1 cellular context compared by ENCODE assay signal in the genomic region with DNA sequence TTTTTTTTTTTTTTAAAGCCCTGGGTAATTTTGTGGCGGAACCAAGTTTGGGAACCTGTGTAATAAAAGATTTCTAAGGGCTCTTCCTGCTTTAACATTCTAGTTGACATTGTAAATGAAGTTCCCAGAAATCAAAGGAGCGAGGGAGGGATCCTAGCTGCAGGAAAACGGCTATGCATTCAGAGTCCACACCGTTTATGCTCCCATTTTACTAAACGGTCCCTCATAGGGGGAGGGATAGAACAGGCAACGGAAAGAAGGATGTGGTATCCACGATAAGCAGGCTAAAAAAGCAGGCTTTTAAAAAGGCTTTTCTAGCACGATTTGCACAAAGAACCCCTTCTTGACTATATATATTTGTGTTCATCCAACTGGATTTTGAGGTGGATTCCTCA.
TF ChIP-seq lines count a peak whose summit lies in the region.

No MANE protein-coding gene starts in this region.

TF ChIP-seq in GM12878, 131 proteins besides CTCF, POLR2A, EP300 and RAD21:
- TF ChIP-seq FOS (IDR thresholded peaks at IDR 0.05; ENCODE audit: borderline replicate concordance, extremely low read depth, insufficient read length) (no peak), TBL1XR1 (IDR thresholded peaks at IDR 0.05; ENCODE audit: low read depth, low read length) (no peak), PAX8 (IDR thresholded peaks at IDR 0.05) (no peak), CEBPB (IDR thresholded peaks at IDR 0.05; ENCODE audit: borderline replicate concordance in 1 of 2, low read depth in 2 of 2, low read length in 2 of 2) (no peak), SIN3A (IDR thresholded peaks at IDR 0.05; ENCODE audit: low read depth, low read length) (no peak), WRNIP1 (IDR thresholded peaks at IDR 0.05; ENCODE audit: borderline replicate concordance, low read depth, low read length) (no peak), BMI1 (IDR thresholded peaks at IDR 0.05; ENCODE audit: borderline replicate concordance) (no peak), CBFB (IDR thresholded peaks at IDR 0.05; ENCODE audit: low read depth) (no peak), ZNF24 (IDR thresholded peaks at IDR 0.05) (no peak), SUPT20H (IDR thresholded peaks at IDR 0.05; ENCODE audit: borderline replicate concordance, control insufficient read depth, low read depth, low read length) (no peak), ZNF274 (IDR thresholded peaks at IDR 0.05; ENCODE audit: insufficient read depth, insufficient read length) (no peak)
- TF ChIP-seq, protein P1, sequence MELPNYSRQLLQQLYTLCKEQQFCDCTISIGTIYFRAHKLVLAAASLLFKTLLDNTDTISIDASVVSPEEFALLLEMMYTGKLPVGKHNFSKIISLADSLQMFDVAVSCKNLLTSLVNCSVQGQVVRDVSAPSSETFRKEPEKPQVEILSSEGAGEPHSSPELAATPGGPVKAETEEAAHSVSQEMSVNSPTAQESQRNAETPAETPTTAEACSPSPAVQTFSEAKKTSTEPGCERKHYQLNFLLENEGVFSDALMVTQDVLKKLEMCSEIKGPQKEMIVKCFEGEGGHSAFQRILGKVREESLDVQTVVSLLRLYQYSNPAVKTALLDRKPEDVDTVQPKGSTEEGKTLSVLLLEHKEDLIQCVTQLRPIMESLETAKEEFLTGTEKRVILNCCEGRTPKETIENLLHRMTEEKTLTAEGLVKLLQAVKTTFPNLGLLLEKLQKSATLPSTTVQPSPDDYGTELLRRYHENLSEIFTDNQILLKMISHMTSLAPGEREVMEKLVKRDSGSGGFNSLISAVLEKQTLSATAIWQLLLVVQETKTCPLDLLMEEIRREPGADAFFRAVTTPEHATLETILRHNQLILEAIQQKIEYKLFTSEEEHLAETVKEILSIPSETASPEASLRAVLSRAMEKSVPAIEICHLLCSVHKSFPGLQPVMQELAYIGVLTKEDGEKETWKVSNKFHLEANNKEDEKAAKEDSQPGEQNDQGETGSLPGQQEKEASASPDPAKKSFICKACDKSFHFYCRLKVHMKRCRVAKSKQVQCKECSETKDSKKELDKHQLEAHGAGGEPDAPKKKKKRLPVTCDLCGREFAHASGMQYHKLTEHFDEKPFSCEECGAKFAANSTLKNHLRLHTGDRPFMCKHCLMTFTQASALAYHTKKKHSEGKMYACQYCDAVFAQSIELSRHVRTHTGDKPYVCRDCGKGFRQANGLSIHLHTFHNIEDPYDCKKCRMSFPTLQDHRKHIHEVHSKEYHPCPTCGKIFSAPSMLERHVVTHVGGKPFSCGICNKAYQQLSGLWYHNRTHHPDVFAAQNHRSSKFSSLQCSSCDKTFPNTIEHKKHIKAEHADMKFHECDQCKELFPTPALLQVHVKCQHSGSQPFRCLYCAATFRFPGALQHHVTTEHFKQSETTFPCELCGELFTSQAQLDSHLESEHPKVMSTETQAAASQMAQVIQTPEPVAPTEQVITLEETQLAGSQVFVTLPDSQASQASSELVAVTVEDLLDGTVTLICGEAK (IDR thresholded peaks at IDR 0.05; ENCODE audit: borderline replicate concordance): no peak
- TF ChIP-seq, protein P2, sequence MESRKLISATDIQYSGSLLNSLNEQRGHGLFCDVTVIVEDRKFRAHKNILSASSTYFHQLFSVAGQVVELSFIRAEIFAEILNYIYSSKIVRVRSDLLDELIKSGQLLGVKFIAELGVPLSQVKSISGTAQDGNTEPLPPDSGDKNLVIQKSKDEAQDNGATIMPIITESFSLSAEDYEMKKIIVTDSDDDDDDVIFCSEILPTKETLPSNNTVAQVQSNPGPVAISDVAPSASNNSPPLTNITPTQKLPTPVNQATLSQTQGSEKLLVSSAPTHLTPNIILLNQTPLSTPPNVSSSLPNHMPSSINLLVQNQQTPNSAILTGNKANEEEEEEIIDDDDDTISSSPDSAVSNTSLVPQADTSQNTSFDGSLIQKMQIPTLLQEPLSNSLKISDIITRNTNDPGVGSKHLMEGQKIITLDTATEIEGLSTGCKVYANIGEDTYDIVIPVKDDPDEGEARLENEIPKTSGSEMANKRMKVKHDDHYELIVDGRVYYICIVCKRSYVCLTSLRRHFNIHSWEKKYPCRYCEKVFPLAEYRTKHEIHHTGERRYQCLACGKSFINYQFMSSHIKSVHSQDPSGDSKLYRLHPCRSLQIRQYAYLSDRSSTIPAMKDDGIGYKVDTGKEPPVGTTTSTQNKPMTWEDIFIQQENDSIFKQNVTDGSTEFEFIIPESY (IDR thresholded peaks at IDR 0.05): no peak
- TF ChIP-seq, protein P3, sequence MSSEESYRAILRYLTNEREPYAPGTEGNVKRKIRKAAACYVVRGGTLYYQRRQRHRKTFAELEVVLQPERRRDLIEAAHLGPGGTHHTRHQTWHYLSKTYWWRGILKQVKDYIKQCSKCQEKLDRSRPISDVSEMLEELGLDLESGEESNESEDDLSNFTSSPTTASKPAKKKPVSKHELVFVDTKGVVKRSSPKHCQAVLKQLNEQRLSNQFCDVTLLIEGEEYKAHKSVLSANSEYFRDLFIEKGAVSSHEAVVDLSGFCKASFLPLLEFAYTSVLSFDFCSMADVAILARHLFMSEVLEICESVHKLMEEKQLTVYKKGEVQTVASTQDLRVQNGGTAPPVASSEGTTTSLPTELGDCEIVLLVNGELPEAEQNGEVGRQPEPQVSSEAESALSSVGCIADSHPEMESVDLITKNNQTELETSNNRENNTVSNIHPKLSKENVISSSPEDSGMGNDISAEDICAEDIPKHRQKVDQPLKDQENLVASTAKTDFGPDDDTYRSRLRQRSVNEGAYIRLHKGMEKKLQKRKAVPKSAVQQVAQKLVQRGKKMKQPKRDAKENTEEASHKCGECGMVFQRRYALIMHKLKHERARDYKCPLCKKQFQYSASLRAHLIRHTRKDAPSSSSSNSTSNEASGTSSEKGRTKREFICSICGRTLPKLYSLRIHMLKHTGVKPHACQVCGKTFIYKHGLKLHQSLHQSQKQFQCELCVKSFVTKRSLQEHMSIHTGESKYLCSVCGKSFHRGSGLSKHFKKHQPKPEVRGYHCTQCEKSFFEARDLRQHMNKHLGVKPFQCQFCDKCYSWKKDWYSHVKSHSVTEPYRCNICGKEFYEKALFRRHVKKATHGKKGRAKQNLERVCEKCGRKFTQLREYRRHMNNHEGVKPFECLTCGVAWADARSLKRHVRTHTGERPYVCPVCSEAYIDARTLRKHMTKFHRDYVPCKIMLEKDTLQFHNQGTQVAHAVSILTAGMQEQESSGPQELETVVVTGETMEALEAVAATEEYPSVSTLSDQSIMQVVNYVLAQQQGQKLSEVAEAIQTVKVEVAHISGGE (CRISPR knock-in tag; IDR thresholded peaks at IDR 0.05): no peak
- TF ChIP-seq, protein P4, sequence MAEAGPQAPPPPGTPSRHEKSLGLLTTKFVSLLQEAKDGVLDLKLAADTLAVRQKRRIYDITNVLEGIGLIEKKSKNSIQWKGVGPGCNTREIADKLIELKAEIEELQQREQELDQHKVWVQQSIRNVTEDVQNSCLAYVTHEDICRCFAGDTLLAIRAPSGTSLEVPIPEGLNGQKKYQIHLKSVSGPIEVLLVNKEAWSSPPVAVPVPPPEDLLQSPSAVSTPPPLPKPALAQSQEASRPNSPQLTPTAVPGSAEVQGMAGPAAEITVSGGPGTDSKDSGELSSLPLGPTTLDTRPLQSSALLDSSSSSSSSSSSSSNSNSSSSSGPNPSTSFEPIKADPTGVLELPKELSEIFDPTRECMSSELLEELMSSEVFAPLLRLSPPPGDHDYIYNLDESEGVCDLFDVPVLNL (IDR thresholded peaks at IDR 0.05; ENCODE audit: low read depth, low read length): no peak
- TF ChIP-seq, protein P5, sequence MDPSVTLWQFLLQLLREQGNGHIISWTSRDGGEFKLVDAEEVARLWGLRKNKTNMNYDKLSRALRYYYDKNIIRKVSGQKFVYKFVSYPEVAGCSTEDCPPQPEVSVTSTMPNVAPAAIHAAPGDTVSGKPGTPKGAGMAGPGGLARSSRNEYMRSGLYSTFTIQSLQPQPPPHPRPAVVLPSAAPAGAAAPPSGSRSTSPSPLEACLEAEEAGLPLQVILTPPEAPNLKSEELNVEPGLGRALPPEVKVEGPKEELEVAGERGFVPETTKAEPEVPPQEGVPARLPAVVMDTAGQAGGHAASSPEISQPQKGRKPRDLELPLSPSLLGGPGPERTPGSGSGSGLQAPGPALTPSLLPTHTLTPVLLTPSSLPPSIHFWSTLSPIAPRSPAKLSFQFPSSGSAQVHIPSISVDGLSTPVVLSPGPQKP (IDR thresholded peaks at IDR 0.05; ENCODE audit: low read depth, low read length): no peak
- TF ChIP-seq, protein P6, sequence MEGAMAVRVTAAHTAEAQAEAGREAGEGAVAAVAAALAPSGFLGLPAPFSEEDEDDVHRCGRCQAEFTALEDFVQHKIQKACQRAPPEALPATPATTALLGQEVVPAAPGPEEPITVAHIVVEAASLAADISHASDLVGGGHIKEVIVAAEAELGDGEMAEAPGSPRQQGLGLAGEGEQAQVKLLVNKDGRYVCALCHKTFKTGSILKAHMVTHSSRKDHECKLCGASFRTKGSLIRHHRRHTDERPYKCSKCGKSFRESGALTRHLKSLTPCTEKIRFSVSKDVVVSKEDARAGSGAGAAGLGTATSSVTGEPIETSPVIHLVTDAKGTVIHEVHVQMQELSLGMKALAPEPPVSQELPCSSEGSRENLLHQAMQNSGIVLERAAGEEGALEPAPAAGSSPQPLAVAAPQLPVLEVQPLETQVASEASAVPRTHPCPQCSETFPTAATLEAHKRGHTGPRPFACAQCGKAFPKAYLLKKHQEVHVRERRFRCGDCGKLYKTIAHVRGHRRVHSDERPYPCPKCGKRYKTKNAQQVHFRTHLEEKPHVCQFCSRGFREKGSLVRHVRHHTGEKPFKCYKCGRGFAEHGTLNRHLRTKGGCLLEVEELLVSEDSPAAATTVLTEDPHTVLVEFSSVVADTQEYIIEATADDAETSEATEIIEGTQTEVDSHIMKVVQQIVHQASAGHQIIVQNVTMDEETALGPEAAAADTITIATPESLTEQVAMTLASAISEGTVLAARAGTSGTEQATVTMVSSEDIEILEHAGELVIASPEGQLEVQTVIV (IDR thresholded peaks at IDR 0.05; ENCODE audit: borderline replicate concordance, partially characterized antibody): no peak
- TF ChIP-seq, protein P7, sequence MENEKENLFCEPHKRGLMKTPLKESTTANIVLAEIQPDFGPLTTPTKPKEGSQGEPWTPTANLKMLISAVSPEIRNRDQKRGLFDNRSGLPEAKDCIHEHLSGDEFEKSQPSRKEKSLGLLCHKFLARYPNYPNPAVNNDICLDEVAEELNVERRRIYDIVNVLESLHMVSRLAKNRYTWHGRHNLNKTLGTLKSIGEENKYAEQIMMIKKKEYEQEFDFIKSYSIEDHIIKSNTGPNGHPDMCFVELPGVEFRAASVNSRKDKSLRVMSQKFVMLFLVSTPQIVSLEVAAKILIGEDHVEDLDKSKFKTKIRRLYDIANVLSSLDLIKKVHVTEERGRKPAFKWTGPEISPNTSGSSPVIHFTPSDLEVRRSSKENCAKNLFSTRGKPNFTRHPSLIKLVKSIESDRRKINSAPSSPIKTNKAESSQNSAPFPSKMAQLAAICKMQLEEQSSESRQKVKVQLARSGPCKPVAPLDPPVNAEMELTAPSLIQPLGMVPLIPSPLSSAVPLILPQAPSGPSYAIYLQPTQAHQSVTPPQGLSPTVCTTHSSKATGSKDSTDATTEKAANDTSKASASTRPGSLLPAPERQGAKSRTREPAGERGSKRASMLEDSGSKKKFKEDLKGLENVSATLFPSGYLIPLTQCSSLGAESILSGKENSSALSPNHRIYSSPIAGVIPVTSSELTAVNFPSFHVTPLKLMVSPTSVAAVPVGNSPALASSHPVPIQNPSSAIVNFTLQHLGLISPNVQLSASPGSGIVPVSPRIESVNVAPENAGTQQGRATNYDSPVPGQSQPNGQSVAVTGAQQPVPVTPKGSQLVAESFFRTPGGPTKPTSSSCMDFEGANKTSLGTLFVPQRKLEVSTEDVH (IDR thresholded peaks at IDR 0.05; ENCODE audit: low read depth, partially characterized antibody): no peak
- TF ChIP-seq, protein P8, sequence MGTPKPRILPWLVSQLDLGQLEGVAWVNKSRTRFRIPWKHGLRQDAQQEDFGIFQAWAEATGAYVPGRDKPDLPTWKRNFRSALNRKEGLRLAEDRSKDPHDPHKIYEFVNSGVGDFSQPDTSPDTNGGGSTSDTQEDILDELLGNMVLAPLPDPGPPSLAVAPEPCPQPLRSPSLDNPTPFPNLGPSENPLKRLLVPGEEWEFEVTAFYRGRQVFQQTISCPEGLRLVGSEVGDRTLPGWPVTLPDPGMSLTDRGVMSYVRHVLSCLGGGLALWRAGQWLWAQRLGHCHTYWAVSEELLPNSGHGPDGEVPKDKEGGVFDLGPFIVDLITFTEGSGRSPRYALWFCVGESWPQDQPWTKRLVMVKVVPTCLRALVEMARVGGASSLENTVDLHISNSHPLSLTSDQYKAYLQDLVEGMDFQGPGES (IDR thresholded peaks at IDR 0.05): no peak
